14 cellular contexts compared by ENCODE assay signal in genomic region chr4:48792348-48793006, GRCh38. TPM values are rescaled to one million over a fixed set of nuclear protein-coding genes. Genes with fewer than 3 reads are reported as not detected.
DNase-seq lines count a peak whose midpoint lies in the region; ATAC-seq and TF ChIP-seq lines count a peak whose summit lies in the region.
"Had no signal": no experiment of that assay in that cellular context is flagged by ENCODE, and none has a peak within 500 bp of the region (broad histone marks: within the 10 kb centered on the region; RNA-seq: fewer than 3 reads in every experiment).

No MANE protein-coding gene starts in this region.

- H3K9me2 ChIP-seq in OCI-LY7 (ENCODE audit: insufficient read depth, low read length) (no peaks in the 10 kb centered on the region), hepatocyte (replicated peaks; ENCODE audit: insufficient read depth) (no peaks in the 10 kb centered on the region)

- H3K4me1 Mint-ChIP-seq in CD14-positive monocyte = peaks cover 22% of the 10 kb centered on the region

- peak overlapping the region; percentile 30 for H3K4me2 ChIP-seq in OCI-LY7 (ENCODE audit: low read length)
- no peak overlapping the region for H3K4me2 ChIP-seq in hepatocyte

- H3K9me3 Mint-ChIP-seq in CD14-positive monocyte = no peaks in the 10 kb centered on the region
- H3K9me3 Mint-ChIP-seq: IgD-negative memory B cell had no signal

- H3K27me3 Mint-ChIP-seq in CD14-positive monocyte (ENCODE audit: low read depth in 3 of 3) = peaks cover 0 to 3% (median 3%) of the 10 kb centered on the region in 3 donors
- H3K27me3 Mint-ChIP-seq: IgD-negative memory B cell had no signal

- intact Hi-C loops in OCI-LY7 (cut with micrococcal nuclease; ENCODE audit: unreplicated experiment) (no loop called here), CD14-positive monocyte (cut with micrococcal nuclease) (no loop called here)

- CTCF ChIA-PET in OCI-LY7 (lab: Charles Lee; ENCODE audit: unreplicated experiment) = no interaction called here

- peak overlapping the region in 1 of 7 donors; percentile 38 for H3K27ac Mint-ChIP-seq in CD14-positive monocyte
- H3K27ac Mint-ChIP-seq: T-helper 17 cell had no signal

- DNase-seq in SIG-M5 treated with dmso at 0.1 percent for 504 hours (lab: John Stamatoyannopoulos, UW; ENCODE audit: unreplicated experiment) (peak; percentile 49), SIG-M5 (lab: John Stamatoyannopoulos, UW) (no peak), OCI-LY7 (ENCODE audit: low spot score) (no peak), hepatocyte (ENCODE audit: low spot score) (peak; percentile 8), CD14-positive monocyte (ENCODE audit: low spot score) (no peak)
- DNase-seq in effector CD8-positive, alpha-beta T cell (lab: John Stamatoyannopoulos, UW) = no peak
- DNase-seq: Calu3, midbrain, NCI-H2081 treated with DMSO at 0.1 percent for 48 hours, pancreas, T-helper 17 cell had no signal

- POLR2A ChIA-PET in OCI-LY7 (lab: Charles Lee) = interaction anchor here (0.7 to 1.0 kb wide), 6 partner anchors 9 to 379 kb away, joined by 3 to 5 read pairs (median 3); no protein-coding TSS in a partner anchor

- H3K36me3 Mint-ChIP-seq in CD14-positive monocyte = no peaks in the 10 kb centered on the region
- H3K36me3 Mint-ChIP-seq: IgD-negative memory B cell had no signal

- H3K79me2 ChIP-seq in OCI-LY7 (ENCODE audit: insufficient read depth, low read depth, low read length) = no peaks in the 10 kb centered on the region
- no peaks in the 10 kb centered on the region for H3K79me2 ChIP-seq in hepatocyte

- H4K20me1 ChIP-seq in OCI-LY7 (ENCODE audit: insufficient read depth, low read length) (no peaks in the 10 kb centered on the region), hepatocyte (ENCODE audit: insufficient read depth, poor library complexity, severe bottlenecking) (no peaks in the 10 kb centered on the region)

- no peaks in the 10 kb centered on the region for H3K27me3 ChIP-seq in hepatocyte
- H3K27me3 ChIP-seq: pancreas had no signal

- no peaks in the 10 kb centered on the region for H3K36me3 ChIP-seq in OCI-LY7 (ENCODE audit: insufficient read depth, low read length)
- no peaks in the 10 kb centered on the region for H3K36me3 ChIP-seq in hepatocyte (replicated peaks; ENCODE audit: insufficient read depth, low read depth)
- H3K36me3 ChIP-seq: pancreas had no signal

- H3K9me3 ChIP-seq in OCI-LY7 (ENCODE audit: low read length) (no peaks in the 10 kb centered on the region), hepatocyte (ENCODE audit: low read depth) (no peaks in the 10 kb centered on the region)
- H3K9me3 ChIP-seq: pancreas had no signal

- H3K4me3 ChIP-seq in OCI-LY7 (ENCODE audit: low read depth, low read length, poor library complexity, severe bottlenecking) = no peak overlapping the region
- H3K4me3 ChIP-seq in hepatocyte = no peak overlapping the region
- H3K4me3 ChIP-seq: pancreas had no signal

- H3K4me1 ChIP-seq in OCI-LY7 (ENCODE audit: insufficient read depth, low read length, poor library complexity, severe bottlenecking) (peaks cover 30% of the 10 kb centered on the region), hepatocyte (ENCODE audit: insufficient read depth) (no peaks in the 10 kb centered on the region)
- H3K4me1 ChIP-seq: pancreas had no signal

- no TSS peak for BruUV-seq in OCI-LY7 (replicated peaks; lab: Mats Ljungman, UMichigan)

- peak; percentile 44 for ATAC-seq in GM21367 (IDR thresholded peaks at IDR 0.05; ENCODE audit: unreplicated experiment)
- ATAC-seq in GM18907 (IDR thresholded peaks at IDR 0.05; ENCODE audit: unreplicated experiment) = no peak
- ATAC-seq: pancreas, T-helper 17 cell had no signal

- peak overlapping the region; percentile 72; the same call in 1 of the 2 replicates for H2AFZ ChIP-seq in OCI-LY7 (ENCODE audit: low read length)
- no peak overlapping the region for H2AFZ ChIP-seq in hepatocyte

- H3K27ac ChIP-seq in OCI-LY7 (ENCODE audit: low read depth, low read length, poor library complexity, severe bottlenecking) (no peak overlapping the region), hepatocyte (no peak overlapping the region)
- H3K27ac ChIP-seq: pancreas had no signal

- H3K4me3 Mint-ChIP-seq in CD14-positive monocyte = no peak overlapping the region
- H3K4me3 Mint-ChIP-seq: IgD-negative memory B cell, T-helper 17 cell had no signal

- 86% methylated on average over 5 of the region's 5 CpGs for WGBS in hepatocyte (ENCODE audit: low lambda C conversion rate, missing lambda C conversion rate)

- no peak for TF ChIP-seq CTCF in OCI-LY7 (conservative IDR thresholded peaks at IDR 0.05; ENCODE audit: low read length)
- TF ChIP-seq CTCF in hepatocyte (IDR thresholded peaks at IDR 0.05; ENCODE audit: poor library complexity) = no peak
- no peak for TF ChIP-seq CTCF in CD14-positive monocyte (IDR thresholded peaks at IDR 0.05)

RNA-seq across cellular contexts. Expression of gene FRYL, which starts 12.4 kb away (rescaled TPM):
- total RNA-seq in OCI-LY7 (2014; rRNA removed; shearing (Covaris generic)) = 85.4 and 91.9 TPM in 2 replicates
- total RNA-seq in OCI-LY7 (2022) = 88.1 and 88.5 TPM in 2 replicates
- total RNA-seq in hepatocyte = 60.6 and 82.3 TPM in 2 replicates
- 15.7 and 19.0 TPM in 2 replicates for polyA plus RNA-seq in hepatocyte
- 10 to 100 TPM; 10.8 to 14.4 TPM for polyA plus RNA-seq in CD14-positive monocyte

RNA-seq across cellular contexts. Expression of gene OCIAD1, which starts 38.4 kb away (rescaled TPM):
- 50.4 and 76.1 TPM in 2 replicates for total RNA-seq in OCI-LY7 (2014; rRNA removed; shearing (Covaris generic))
- 136 and 143 TPM in 2 replicates for total RNA-seq in OCI-LY7 (2022)
- total RNA-seq in hepatocyte = 193 and 233 TPM in 2 replicates
- polyA plus RNA-seq in hepatocyte = 201 and 207 TPM in 2 replicates
- polyA plus RNA-seq in CD14-positive monocyte = 100 to 1,000 TPM; 139 to 145 TPM

Comparison
In these comparisons a context has a peak if more than half of its experiments do, and no peak if none do; other contexts are left out.
1. DNase-seq: peak in SIG-M5 treated with dmso at 0.1 percent for 504 hours (single experiment) and hepatocyte (single experiment); none in SIG-M5 (single experiment), OCI-LY7 (single experiment), effector CD8-positive, alpha-beta T cell (single experiment) and CD14-positive monocyte (single experiment).